In the genomic region with DNA sequence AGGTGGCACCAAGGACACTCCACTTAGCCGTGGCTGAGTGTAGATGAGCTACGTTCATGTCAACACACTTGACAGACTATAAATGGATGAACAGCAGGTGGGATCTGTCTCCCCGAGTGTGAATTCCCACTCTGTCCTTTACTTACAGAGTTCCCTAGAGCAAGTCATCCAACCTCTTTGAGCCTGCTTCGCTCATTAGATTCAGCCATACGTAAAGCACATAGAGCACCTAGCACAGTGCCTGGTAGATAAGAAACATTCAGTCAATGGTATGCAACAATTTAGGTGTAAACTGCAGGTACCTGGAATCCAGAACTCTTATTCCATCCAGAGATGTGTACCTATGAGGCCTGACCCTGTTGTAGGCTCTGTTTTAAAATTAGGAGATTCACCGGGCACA, we compare ENCODE assay signal across 26 cellular contexts.
"Had no signal": no experiment of that assay in that cellular context is flagged by ENCODE, and none has a peak within 500 bp of the region (broad histone marks: within the 10 kb centered on the region; RNA-seq: fewer than 3 reads in every experiment).

No MANE protein-coding gene starts in this region.

- DNase-seq: colonic mucosa; dermis blood vessel endothelial cell; dorsolateral prefrontal cortex; effector CD8-positive, alpha-beta T cell; effector memory CD8-positive, alpha-beta T cell; endodermal cell; erythroblast; foreskin keratinocyte; heart left ventricle; hypothalamus; immature natural killer cell; islet precursor cell; kidney; kidney glomerular epithelial cell; left colon; left lung; left ventricle myocardium superior; lower lobe of right lung; mesenchymal stem cell; mucosa of descending colon; naive B cell had no signal

- H3K36me3 ChIP-seq: colonic mucosa, gastroesophageal sphincter, heart left ventricle, left lung, lower lobe of right lung had no signal

- H3K27ac ChIP-seq: colonic mucosa, dorsolateral prefrontal cortex, epithelial cell of prostate, foreskin keratinocyte, gastroesophageal sphincter, heart left ventricle, hepatocyte, left lung, lower lobe of right lung had no signal

- H3K27ac Mint-ChIP-seq: effector memory CD8-positive, alpha-beta T cell; endodermal cell; immature natural killer cell; mesothelial cell of epicardium; naive B cell had no signal

- H3K4me1 Mint-ChIP-seq: endodermal cell, immature natural killer cell, mesothelial cell of epicardium, naive B cell had no signal

- H3K9me3 ChIP-seq: colonic mucosa, left lung, lower lobe of right lung had no signal

- ATAC-seq: effector memory CD8-positive, alpha-beta T cell; esophagus mucosa; foreskin keratinocyte; gastroesophageal sphincter; heart left ventricle; left colon; left lung; left ventricle myocardium superior; lower lobe of right lung; mucosa of descending colon had no signal

- H3K4me1 ChIP-seq: colonic mucosa, foreskin keratinocyte, gastroesophageal sphincter, heart left ventricle, left lung, lower lobe of right lung had no signal

- H3K4me3 ChIP-seq: colonic mucosa, dorsolateral prefrontal cortex, gastroesophageal sphincter, heart left ventricle, hepatocyte, left lung, lower lobe of right lung, mucosa of descending colon had no signal

- H3K27me3 ChIP-seq: colonic mucosa, dorsolateral prefrontal cortex, foreskin keratinocyte, gastroesophageal sphincter, heart left ventricle, hepatocyte, left lung had no signal

- H3K4me3 Mint-ChIP-seq: effector memory CD8-positive, alpha-beta T cell; endodermal cell; immature natural killer cell; mesothelial cell of epicardium; naive B cell had no signal

- H3K36me3 Mint-ChIP-seq: immature natural killer cell, mesothelial cell of epicardium, naive B cell had no signal

- H3K9me3 Mint-ChIP-seq: effector memory CD8-positive, alpha-beta T cell; immature natural killer cell had no signal
